17 cellular contexts compared by ENCODE assay signal in genomic region chr22:27174970-27175369, GRCh38.
DNase-seq lines count a peak whose midpoint lies in the region; ATAC-seq, FAIRE-seq and TF ChIP-seq lines count a peak whose summit lies in the region.
"Had no signal": no experiment of that assay in that cellular context is flagged by ENCODE, and none has a peak within 500 bp of the region (broad histone marks: within the 10 kb centered on the region; RNA-seq: fewer than 3 reads in every experiment).

No MANE protein-coding gene starts in this region.

- H3F3A ChIP-seq in GM23338 (replicated peaks; ENCODE audit: low read depth) = no peaks in the 10 kb centered on the region

- H3K9me3 Mint-ChIP-seq in GM23338 (no peaks in the 10 kb centered on the region), brain (peaks cover 0 to 5% (median 0%) of the 10 kb centered on the region in 5 experiments)
- H3K9me3 Mint-ChIP-seq: CD8-positive, alpha-beta memory T cell; HFFc6 had no signal

- WGBS in mesenchymal stem cell = 73% methylated on average over 8 of the region's 8 CpGs

- peak; percentile 66 for ATAC-seq in GM23338
- no peak for ATAC-seq in GM19328 (IDR thresholded peaks at IDR 0.05; ENCODE audit: unreplicated experiment)
- ATAC-seq: HepG2 had no signal

- DNase-seq in GM23338 (ENCODE audit: low spot score) = no peak
- DNase-seq in mesenchymal stem cell = no peak
- no peak for DNase-seq in GM12891 (ENCODE audit: insufficient read length, low spot score)
- no peak for DNase-seq in GM03348 (ENCODE audit: low spot score)
- no peak for DNase-seq in KBM-7
- DNase-seq: Caco-2; CD8-positive, alpha-beta memory T cell; DND-41; GDM1; GM23248; HFFc6 had no signal

- no peak overlapping the region for H3K27ac ChIP-seq in GM23338 (ENCODE audit: low read depth)
- H3K27ac ChIP-seq in mesenchymal stem cell (ENCODE audit: low read length, poor library complexity, severe bottlenecking) = no peak overlapping the region
- H3K27ac ChIP-seq: GM23248 had no signal

- H3K4ac ChIP-seq in mesenchymal stem cell (ENCODE audit: low read depth in 1 of 2, low read length in 2 of 2) = no peak overlapping the region

- H3K27me3 Mint-ChIP-seq in GM23338 (ENCODE audit: insufficient read depth, low read depth, poor library complexity) = peaks cover 8% of the 10 kb centered on the region
- peaks cover 41% of the 10 kb centered on the region for H3K27me3 Mint-ChIP-seq in brain

- H3K4me1 ChIP-seq in GM23338 (ENCODE audit: insufficient read depth) (peaks cover 29% of the 10 kb centered on the region), mesenchymal stem cell (ENCODE audit: control insufficient read depth, insufficient read depth, low read depth, low read length) (peaks cover 3% of the 10 kb centered on the region)
- H3K4me1 ChIP-seq: Caco-2 had no signal

- in situ Hi-C loops in KBM-7 (cut with MboI; ENCODE audit: low pct_unique_long_range_greater_than_20kb, low sequenced_read_pairs) = no loop called here

- no peak overlapping the region for H3K18ac ChIP-seq in mesenchymal stem cell (ENCODE audit: low read depth in 1 of 2, low read length in 2 of 2)

- no peak overlapping the region for H3K14ac ChIP-seq in mesenchymal stem cell (ENCODE audit: low read length in 2 of 2)

- H3K36me3 Mint-ChIP-seq in GM23338 (ENCODE audit: low read depth) = no peaks in the 10 kb centered on the region
- no peaks in the 10 kb centered on the region for H3K36me3 Mint-ChIP-seq in brain
- H3K36me3 Mint-ChIP-seq: CD8-positive, alpha-beta memory T cell had no signal

- H2AK5ac ChIP-seq in mesenchymal stem cell (ENCODE audit: low read length, severe bottlenecking) = peak overlapping the region; percentile 46

- no peaks in the 10 kb centered on the region for H3K27me3 ChIP-seq in GM23338 (ENCODE audit: insufficient read depth)
- peaks cover 0 to 84% of the 10 kb centered on the region in 2 experiments for H3K27me3 ChIP-seq in mesenchymal stem cell (ENCODE audit: control insufficient read depth in 1 of 2, insufficient read depth in 1 of 2, low read length in 2 of 2)

- no peaks in the 10 kb centered on the region for H4K20me1 ChIP-seq in GM23338 (replicated peaks; ENCODE audit: insufficient read depth)

- no peak for FAIRE-seq in GM12891 (lab: Jason Lieb, UNC)
- FAIRE-seq: A204.1, HepG2 had no signal

- no peak overlapping the region for H3K9ac ChIP-seq in mesenchymal stem cell (ENCODE audit: low read length)
- H3K9ac ChIP-seq: GM23248 had no signal

- H3K4me3 Mint-ChIP-seq in GM23338 (no peak overlapping the region; the same call in 1 of the 3 replicates), brain (peak overlapping the region in 3 of 5 experiments; percentile 38 to 78 (median 50))
- H3K4me3 Mint-ChIP-seq: B cell; CD8-positive, alpha-beta memory T cell; HFFc6 had no signal

- TF ChIP-seq POLR2A in GM12891 (IDR thresholded peaks at IDR 0.05; ENCODE audit: low read depth, low read length) = no peak

- H3K27ac Mint-ChIP-seq in GM23338 = peak overlapping the region; percentile 77; the same call in 1 of the 2 replicates
- peak overlapping the region in 4 of 5 experiments; percentile 85 to 95 (median 92) for H3K27ac Mint-ChIP-seq in brain
- H3K27ac Mint-ChIP-seq: B cell, HFFc6 had no signal

- H3K4me2 ChIP-seq in GM23338 (peak overlapping the region; percentile 13), mesenchymal stem cell (ENCODE audit: low read length, poor library complexity, severe bottlenecking) (no peak overlapping the region)

- no peak for TF ChIP-seq CTCF in GM23338 (conservative IDR thresholded peaks at IDR 0.05; ENCODE audit: low read depth in 2 of 2)
- TF ChIP-seq CTCF in brain (conservative IDR thresholded peaks at IDR 0.05) = no peak

- no peaks in the 10 kb centered on the region for H3K36me3 ChIP-seq in GM23338 (ENCODE audit: insufficient read depth)
- no peaks in the 10 kb centered on the region for H3K36me3 ChIP-seq in mesenchymal stem cell (ENCODE audit: control insufficient read depth in 1 of 2, insufficient read depth in 2 of 2, low read depth in 1 of 2, low read length in 2 of 2)
- H3K36me3 ChIP-seq: HAP-1 had no signal

- H2BK120ac ChIP-seq in mesenchymal stem cell (ENCODE audit: low read depth, low read length) = no peak overlapping the region

- H3K23ac ChIP-seq in mesenchymal stem cell (ENCODE audit: low read length in 2 of 2) = no peak overlapping the region

- no peaks in the 10 kb centered on the region for H3K79me1 ChIP-seq in mesenchymal stem cell (replicated peaks; ENCODE audit: low read length, poor library complexity, severe bottlenecking)

- H3K4me1 Mint-ChIP-seq in GM23338 = peaks cover 39% of the 10 kb centered on the region
- H3K4me1 Mint-ChIP-seq in brain = peaks cover 57% of the 10 kb centered on the region
- H3K4me1 Mint-ChIP-seq: B cell; CD8-positive, alpha-beta memory T cell had no signal

- H4K8ac ChIP-seq in mesenchymal stem cell (ENCODE audit: low read length) = no peak overlapping the region

- H3K4me3 ChIP-seq in GM23338 (no peak overlapping the region; the same call in 1 of the 2 replicates), mesenchymal stem cell (ENCODE audit: insufficient read depth in 1 of 2, low read depth in 1 of 2, low read length in 2 of 2) (no peak overlapping the region)
- H3K4me3 ChIP-seq: GM23248, HAP-1 had no signal

- no peaks in the 10 kb centered on the region for H3K9me2 ChIP-seq in GM23338 (ENCODE audit: insufficient read depth)

- H3K9me3 ChIP-seq in mesenchymal stem cell (ENCODE audit: control insufficient read depth, low read length) = no peaks in the 10 kb centered on the region
- H3K9me3 ChIP-seq: Caco-2, HAP-1 had no signal

- no peaks in the 10 kb centered on the region for H3K79me2 ChIP-seq in GM23338 (replicated peaks; ENCODE audit: insufficient read depth)

- no peak overlapping the region for H2BK5ac ChIP-seq in mesenchymal stem cell (ENCODE audit: low read depth, low read length, poor library complexity, severe bottlenecking)

- no peak overlapping the region for H2BK15ac ChIP-seq in mesenchymal stem cell (ENCODE audit: low read depth, poor library complexity, severe bottlenecking)

- H4K91ac ChIP-seq in mesenchymal stem cell (ENCODE audit: low read length) = no peak overlapping the region

- H2BK12ac ChIP-seq in mesenchymal stem cell (ENCODE audit: low read length in 2 of 2) = no peak overlapping the region

- H2AFZ ChIP-seq in GM23338 = peak overlapping the region; percentile 93
- H2AFZ ChIP-seq in mesenchymal stem cell (ENCODE audit: low read depth, low read length) = no peak overlapping the region
- H2AFZ ChIP-seq: GM23248 had no signal

TF ChIP-seq in GM23338, 12 proteins besides CTCF, POLR2A, EP300 and RAD21 (continues in another document):
- TF ChIP-seq ZNF114 (CRISPR knock-in tag; IDR thresholded peaks at IDR 0.05) = no peak
- TF ChIP-seq NANOG (IDR thresholded peaks at IDR 0.05; ENCODE audit: borderline replicate concordance) = no peak

TF ChIP-seq in GM12891, 5 proteins besides CTCF, POLR2A, EP300 and RAD21:
- no peak for TF ChIP-seq POLR2AphosphoS5 (IDR thresholded peaks at IDR 0.05; ENCODE audit: low read depth, low read length)
- no peak for TF ChIP-seq TAF1 (IDR thresholded peaks at IDR 0.05; ENCODE audit: low read depth, low read length)
- no peak for TF ChIP-seq POU2F2 (IDR thresholded peaks at IDR 0.05; ENCODE audit: low read depth, low read length)
- TF ChIP-seq SPI1 (IDR thresholded peaks at IDR 0.05; ENCODE audit: low read depth, low read length) = no peak
- no peak for TF ChIP-seq PAX5 (IDR thresholded peaks at IDR 0.05; ENCODE audit: insufficient read depth, low read length, severe bottlenecking)
